In the genomic region with DNA sequence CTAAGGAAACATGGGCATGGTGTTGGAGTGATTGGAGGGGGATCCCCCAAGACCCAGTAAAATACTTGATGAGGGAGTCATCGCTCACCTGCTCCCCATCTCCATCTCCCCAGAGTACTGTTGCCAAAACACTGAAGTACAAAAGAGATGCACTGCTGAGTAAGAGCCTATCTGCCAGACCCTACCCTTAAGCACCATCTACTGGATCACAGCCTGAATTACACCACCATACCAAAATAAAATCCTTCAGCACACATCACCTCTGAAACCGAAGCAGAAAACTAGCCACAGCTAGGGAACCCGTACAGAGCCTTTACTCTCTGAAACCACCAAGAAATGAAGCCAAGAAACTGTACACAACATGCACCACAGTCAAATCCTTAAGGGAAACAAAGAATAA, we compare ENCODE assay signal across 1 cellular context.
TF ChIP-seq lines count a peak whose summit lies in the region.

No MANE protein-coding gene starts in this region.

TF ChIP-seq in IMR-90, 13 proteins besides CTCF, POLR2A, EP300 and RAD21 (continued from another document):
- TF ChIP-seq, protein P1, sequence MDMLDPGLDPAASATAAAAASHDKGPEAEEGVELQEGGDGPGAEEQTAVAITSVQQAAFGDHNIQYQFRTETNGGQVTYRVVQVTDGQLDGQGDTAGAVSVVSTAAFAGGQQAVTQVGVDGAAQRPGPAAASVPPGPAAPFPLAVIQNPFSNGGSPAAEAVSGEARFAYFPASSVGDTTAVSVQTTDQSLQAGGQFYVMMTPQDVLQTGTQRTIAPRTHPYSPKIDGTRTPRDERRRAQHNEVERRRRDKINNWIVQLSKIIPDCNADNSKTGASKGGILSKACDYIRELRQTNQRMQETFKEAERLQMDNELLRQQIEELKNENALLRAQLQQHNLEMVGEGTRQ (IDR thresholded peaks at IDR 0.05; ENCODE audit: low read depth, low read length): no peak
- TF ChIP-seq MXI1 (IDR thresholded peaks at IDR 0.05; ENCODE audit: borderline replicate concordance, low read depth, low read length): no peak
